In the genomic region with DNA sequence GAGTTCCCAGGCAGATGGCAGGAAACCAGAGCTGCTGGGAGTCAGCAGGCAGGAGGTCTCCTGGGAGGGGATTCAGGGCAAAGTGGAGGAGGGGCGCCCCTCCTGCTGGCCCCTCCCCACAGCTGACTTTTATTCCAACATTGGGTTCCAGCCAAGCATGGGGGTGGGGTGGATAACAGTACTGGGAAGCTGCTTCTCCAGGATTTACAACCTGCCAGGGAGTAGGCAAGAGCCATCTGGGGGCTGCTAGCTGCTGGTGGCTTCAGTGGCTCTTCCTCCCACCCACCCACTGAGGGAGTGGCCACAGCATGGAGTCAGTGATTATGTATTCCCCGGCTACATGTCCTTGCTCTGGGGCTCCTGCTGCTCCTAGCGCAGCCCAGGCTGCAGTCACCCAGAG, we compare ENCODE assay signal across 1 cellular context.
A peak's percentile ranks its signal among the peaks of the same experiment; 100 is the strongest.
TF ChIP-seq lines count a peak whose summit lies in the region.

No MANE protein-coding gene starts in this region.

TF ChIP-seq in HEK293, 187 proteins besides CTCF, POLR2A, EP300 and RAD21 (continued from another document and continues in another):
- TF ChIP-seq, protein P1, sequence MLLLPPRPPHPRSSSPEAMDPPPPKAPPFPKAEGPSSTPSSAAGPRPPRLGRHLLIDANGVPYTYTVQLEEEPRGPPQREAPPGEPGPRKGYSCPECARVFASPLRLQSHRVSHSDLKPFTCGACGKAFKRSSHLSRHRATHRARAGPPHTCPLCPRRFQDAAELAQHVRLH (tag by site-specific recombination; IDR thresholded peaks at IDR 0.05) = no peak
- TF ChIP-seq PRDM1 (tag by site-specific recombination; IDR thresholded peaks at IDR 0.05) = no peak
- no peak for TF ChIP-seq ZNF10 (tag by site-specific recombination; IDR thresholded peaks at IDR 0.05)
- no peak for TF ChIP-seq ZNF514 (tag by site-specific recombination; IDR thresholded peaks at IDR 0.05)
- no peak for TF ChIP-seq KLF8 (tag by site-specific recombination; IDR thresholded peaks at IDR 0.05)
- TF ChIP-seq, protein P2, sequence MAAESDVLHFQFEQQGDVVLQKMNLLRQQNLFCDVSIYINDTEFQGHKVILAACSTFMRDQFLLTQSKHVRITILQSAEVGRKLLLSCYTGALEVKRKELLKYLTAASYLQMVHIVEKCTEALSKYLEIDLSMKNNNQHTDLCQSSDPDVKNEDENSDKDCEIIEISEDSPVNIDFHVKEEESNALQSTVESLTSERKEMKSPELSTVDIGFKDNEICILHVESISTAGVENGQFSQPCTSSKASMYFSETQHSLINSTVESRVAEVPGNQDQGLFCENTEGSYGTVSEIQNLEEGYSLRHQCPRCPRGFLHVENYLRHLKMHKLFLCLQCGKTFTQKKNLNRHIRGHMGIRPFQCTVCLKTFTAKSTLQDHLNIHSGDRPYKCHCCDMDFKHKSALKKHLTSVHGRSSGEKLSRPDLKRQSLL (tag by site-specific recombination; IDR thresholded peaks at IDR 0.05) = peak; percentile 83
- no peak for TF ChIP-seq REPIN1 (tag by site-specific recombination; IDR thresholded peaks at IDR 0.05; ENCODE audit: low read depth)
- TF ChIP-seq KLF1 (tag by site-specific recombination; IDR thresholded peaks at IDR 0.05) = peak; percentile 97
- no peak for TF ChIP-seq HOXC10 (CRISPR knock-in tag; IDR thresholded peaks at IDR 0.05)
- no peak for TF ChIP-seq KLF10 (tag by site-specific recombination; IDR thresholded peaks at IDR 0.05)
- TF ChIP-seq, protein P3, sequence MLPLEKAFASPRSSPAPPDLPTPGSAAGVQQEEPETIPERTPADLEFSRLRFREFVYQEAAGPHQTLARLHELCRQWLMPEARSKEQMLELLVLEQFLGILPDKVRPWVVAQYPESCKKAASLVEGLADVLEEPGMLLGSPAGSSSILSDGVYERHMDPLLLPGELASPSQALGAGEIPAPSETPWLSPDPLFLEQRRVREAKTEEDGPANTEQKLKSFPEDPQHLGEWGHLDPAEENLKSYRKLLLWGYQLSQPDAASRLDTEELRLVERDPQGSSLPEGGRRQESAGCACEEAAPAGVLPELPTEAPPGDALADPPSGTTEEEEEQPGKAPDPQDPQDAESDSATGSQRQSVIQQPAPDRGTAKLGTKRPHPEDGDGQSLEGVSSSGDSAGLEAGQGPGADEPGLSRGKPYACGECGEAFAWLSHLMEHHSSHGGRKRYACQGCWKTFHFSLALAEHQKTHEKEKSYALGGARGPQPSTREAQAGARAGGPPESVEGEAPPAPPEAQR (tag by site-specific recombination; IDR thresholded peaks at IDR 0.05) = no peak
- TF ChIP-seq, protein P4, sequence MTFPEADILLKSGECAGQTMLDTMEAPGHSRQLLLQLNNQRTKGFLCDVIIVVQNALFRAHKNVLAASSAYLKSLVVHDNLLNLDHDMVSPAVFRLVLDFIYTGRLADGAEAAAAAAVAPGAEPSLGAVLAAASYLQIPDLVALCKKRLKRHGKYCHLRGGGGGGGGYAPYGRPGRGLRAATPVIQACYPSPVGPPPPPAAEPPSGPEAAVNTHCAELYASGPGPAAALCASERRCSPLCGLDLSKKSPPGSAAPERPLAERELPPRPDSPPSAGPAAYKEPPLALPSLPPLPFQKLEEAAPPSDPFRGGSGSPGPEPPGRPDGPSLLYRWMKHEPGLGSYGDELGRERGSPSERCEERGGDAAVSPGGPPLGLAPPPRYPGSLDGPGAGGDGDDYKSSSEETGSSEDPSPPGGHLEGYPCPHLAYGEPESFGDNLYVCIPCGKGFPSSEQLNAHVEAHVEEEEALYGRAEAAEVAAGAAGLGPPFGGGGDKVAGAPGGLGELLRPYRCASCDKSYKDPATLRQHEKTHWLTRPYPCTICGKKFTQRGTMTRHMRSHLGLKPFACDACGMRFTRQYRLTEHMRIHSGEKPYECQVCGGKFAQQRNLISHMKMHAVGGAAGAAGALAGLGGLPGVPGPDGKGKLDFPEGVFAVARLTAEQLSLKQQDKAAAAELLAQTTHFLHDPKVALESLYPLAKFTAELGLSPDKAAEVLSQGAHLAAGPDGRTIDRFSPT (tag by site-specific recombination; IDR thresholded peaks at IDR 0.05) = no peak
- TF ChIP-seq ZNF274 (IDR thresholded peaks at IDR 0.05; ENCODE audit: low read length) = no peak
- no peak for TF ChIP-seq ZNF274 (tag by site-specific recombination; IDR thresholded peaks at IDR 0.05; ENCODE audit: borderline replicate concordance)
- TF ChIP-seq, protein P5, sequence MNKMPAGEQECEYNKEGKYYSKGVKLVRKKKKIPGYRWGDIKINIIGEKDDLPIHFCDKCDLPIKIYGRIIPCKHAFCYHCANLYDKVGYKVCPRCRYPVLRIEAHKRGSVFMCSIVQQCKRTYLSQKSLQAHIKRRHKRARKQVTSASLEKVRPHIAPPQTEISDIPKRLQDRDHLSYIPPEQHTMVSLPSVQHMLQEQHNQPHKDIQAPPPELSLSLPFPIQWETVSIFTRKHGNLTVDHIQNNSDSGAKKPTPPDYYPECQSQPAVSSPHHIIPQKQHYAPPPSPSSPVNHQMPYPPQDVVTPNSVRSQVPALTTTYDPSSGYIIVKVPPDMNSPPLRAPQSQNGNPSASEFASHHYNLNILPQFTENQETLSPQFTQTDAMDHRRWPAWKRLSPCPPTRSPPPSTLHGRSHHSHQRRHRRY (tag by site-specific recombination; IDR thresholded peaks at IDR 0.05) = no peak
- no peak for TF ChIP-seq SALL2 (tag by site-specific recombination; IDR thresholded peaks at IDR 0.05; ENCODE audit: borderline replicate concordance)
- no peak for TF ChIP-seq GFI1B (tag by site-specific recombination; IDR thresholded peaks at IDR 0.05)
- TF ChIP-seq, protein P6, sequence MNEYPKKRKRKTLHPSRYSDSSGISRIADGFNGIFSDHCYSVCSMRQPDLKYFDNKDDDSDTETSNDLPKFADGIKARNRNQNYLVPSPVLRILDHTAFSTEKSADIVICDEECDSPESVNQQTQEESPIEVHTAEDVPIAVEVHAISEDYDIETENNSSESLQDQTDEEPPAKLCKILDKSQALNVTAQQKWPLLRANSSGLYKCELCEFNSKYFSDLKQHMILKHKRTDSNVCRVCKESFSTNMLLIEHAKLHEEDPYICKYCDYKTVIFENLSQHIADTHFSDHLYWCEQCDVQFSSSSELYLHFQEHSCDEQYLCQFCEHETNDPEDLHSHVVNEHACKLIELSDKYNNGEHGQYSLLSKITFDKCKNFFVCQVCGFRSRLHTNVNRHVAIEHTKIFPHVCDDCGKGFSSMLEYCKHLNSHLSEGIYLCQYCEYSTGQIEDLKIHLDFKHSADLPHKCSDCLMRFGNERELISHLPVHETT (tag by site-specific recombination; IDR thresholded peaks at IDR 0.05) = no peak
- peak; percentile 85; the same call in 1 of the 2 replicates for TF ChIP-seq KLF7 (tag by site-specific recombination; IDR thresholded peaks at IDR 0.05; ENCODE audit: borderline replicate concordance)
- no peak for TF ChIP-seq GLI2 (tag by site-specific recombination; IDR thresholded peaks at IDR 0.05; ENCODE audit: borderline replicate concordance, low read depth)
- TF ChIP-seq ZNF843 (tag by site-specific recombination; IDR thresholded peaks at IDR 0.05) = no peak
- no peak for TF ChIP-seq ZFP3 (tag by site-specific recombination; IDR thresholded peaks at IDR 0.05; ENCODE audit: low read depth)
- no peak for TF ChIP-seq YY1 (tag by site-specific recombination; IDR thresholded peaks at IDR 0.05)
- TF ChIP-seq IKZF3 (tag by site-specific recombination; IDR thresholded peaks at IDR 0.05) = 0 out of 2 replicates have a peak, but pooled peaks have one; percentile 34
- TF ChIP-seq ZNF830 (tag by site-specific recombination; IDR thresholded peaks at IDR 0.05; ENCODE audit: low read depth) = no peak
- no peak for TF ChIP-seq ZNF426 (tag by site-specific recombination; IDR thresholded peaks at IDR 0.05)
- no peak for TF ChIP-seq ZNF670 (tag by site-specific recombination; IDR thresholded peaks at IDR 0.05; ENCODE audit: low read depth)
- no peak for TF ChIP-seq ZNF837 (tag by site-specific recombination; IDR thresholded peaks at IDR 0.05)
- no peak for TF ChIP-seq ZNF23 (tag by site-specific recombination; IDR thresholded peaks at IDR 0.05; ENCODE audit: borderline replicate concordance)
- no peak for TF ChIP-seq ZSCAN16 (tag by site-specific recombination; IDR thresholded peaks at IDR 0.05)
- TF ChIP-seq ZBTB17 (tag by site-specific recombination; IDR thresholded peaks at IDR 0.05) = 0 out of 2 replicates have a peak, but pooled peaks have one; percentile 50
- no peak for TF ChIP-seq ZNF529 (tag by site-specific recombination; IDR thresholded peaks at IDR 0.05; ENCODE audit: insufficient replicate concordance)
- peak; percentile 76 for TF ChIP-seq KLF16 (tag by site-specific recombination; IDR thresholded peaks at IDR 0.05)
- TF ChIP-seq, protein P7, sequence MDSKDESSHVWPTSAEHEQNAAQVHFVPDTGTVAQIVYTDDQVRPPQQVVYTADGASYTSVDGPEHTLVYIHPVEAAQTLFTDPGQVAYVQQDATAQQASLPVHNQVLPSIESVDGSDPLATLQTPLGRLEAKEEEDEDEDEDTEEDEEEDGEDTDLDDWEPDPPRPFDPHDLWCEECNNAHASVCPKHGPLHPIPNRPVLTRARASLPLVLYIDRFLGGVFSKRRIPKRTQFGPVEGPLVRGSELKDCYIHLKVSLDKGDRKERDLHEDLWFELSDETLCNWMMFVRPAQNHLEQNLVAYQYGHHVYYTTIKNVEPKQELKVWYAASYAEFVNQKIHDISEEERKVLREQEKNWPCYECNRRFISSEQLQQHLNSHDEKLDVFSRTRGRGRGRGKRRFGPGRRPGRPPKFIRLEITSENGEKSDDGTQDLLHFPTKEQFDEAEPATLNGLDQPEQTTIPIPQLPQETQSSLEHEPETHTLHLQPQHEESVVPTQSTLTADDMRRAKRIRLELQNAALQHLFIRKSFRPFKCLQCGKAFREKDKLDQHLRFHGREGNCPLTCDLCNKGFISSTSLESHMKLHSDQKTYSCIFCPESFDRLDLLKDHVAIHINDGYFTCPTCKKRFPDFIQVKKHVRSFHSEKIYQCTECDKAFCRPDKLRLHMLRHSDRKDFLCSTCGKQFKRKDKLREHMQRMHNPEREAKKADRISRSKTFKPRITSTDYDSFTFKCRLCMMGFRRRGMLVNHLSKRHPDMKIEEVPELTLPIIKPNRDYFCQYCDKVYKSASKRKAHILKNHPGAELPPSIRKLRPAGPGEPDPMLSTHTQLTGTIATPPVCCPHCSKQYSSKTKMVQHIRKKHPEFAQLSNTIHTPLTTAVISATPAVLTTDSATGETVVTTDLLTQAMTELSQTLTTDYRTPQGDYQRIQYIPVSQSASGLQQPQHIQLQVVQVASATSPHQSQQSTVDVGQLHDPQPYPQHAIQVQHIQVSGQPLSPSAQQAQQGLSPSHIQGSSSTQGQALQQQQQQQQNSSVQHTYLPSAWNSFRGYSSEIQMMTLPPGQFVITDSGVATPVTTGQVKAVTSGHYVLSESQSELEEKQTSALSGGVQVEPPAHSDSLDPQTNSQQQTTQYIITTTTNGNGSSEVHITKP (tag by site-specific recombination; IDR thresholded peaks at IDR 0.05) = peak; percentile 48; the same call in 1 of the 2 replicates
- TF ChIP-seq ZNF549 (tag by site-specific recombination; IDR thresholded peaks at IDR 0.05) = no peak
- no peak for TF ChIP-seq ZNF132 (tag by site-specific recombination; IDR thresholded peaks at IDR 0.05; ENCODE audit: borderline replicate concordance)
- no peak for TF ChIP-seq SETDB1 (IDR thresholded peaks at IDR 0.05; ENCODE audit: insufficient read length, low read length)
- no peak for TF ChIP-seq ZNF121 (tag by site-specific recombination; IDR thresholded peaks at IDR 0.05)
- no peak for TF ChIP-seq ZNF2 (tag by site-specific recombination; IDR thresholded peaks at IDR 0.05)
- no peak for TF ChIP-seq ZNF747 (tag by site-specific recombination; IDR thresholded peaks at IDR 0.05)
- TF ChIP-seq, protein P8, sequence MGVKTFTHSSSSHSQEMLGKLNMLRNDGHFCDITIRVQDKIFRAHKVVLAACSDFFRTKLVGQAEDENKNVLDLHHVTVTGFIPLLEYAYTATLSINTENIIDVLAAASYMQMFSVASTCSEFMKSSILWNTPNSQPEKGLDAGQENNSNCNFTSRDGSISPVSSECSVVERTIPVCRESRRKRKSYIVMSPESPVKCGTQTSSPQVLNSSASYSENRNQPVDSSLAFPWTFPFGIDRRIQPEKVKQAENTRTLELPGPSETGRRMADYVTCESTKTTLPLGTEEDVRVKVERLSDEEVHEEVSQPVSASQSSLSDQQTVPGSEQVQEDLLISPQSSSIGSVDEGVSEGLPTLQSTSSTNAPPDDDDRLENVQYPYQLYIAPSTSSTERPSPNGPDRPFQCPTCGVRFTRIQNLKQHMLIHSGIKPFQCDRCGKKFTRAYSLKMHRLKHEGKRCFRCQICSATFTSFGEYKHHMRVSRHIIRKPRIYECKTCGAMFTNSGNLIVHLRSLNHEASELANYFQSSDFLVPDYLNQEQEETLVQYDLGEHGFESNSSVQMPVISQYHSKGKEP (tag by site-specific recombination; IDR thresholded peaks at IDR 0.05) = peak; percentile 24; the same call in 1 of the 2 replicates
- TF ChIP-seq, protein P9, sequence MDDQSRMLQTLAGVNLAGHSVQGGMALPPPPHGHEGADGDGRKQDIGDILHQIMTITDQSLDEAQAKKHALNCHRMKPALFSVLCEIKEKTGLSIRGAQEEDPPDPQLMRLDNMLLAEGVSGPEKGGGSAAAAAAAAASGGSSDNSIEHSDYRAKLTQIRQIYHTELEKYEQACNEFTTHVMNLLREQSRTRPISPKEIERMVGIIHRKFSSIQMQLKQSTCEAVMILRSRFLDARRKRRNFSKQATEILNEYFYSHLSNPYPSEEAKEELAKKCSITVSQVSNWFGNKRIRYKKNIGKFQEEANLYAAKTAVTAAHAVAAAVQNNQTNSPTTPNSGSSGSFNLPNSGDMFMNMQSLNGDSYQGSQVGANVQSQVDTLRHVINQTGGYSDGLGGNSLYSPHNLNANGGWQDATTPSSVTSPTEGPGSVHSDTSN (CRISPR knock-in tag; IDR thresholded peaks at IDR 0.05) = no peak
- peak; percentile 96 for TF ChIP-seq ZFHX2 (tag by site-specific recombination; conservative IDR thresholded peaks at IDR 0.05)
- TF ChIP-seq ZNF239 (tag by site-specific recombination; IDR thresholded peaks at IDR 0.05) = no peak
- no peak for TF ChIP-seq ZNF155 (tag by site-specific recombination; IDR thresholded peaks at IDR 0.05)
- TF ChIP-seq ZNF571 (tag by site-specific recombination; IDR thresholded peaks at IDR 0.05) = no peak
- TF ChIP-seq, protein P10, sequence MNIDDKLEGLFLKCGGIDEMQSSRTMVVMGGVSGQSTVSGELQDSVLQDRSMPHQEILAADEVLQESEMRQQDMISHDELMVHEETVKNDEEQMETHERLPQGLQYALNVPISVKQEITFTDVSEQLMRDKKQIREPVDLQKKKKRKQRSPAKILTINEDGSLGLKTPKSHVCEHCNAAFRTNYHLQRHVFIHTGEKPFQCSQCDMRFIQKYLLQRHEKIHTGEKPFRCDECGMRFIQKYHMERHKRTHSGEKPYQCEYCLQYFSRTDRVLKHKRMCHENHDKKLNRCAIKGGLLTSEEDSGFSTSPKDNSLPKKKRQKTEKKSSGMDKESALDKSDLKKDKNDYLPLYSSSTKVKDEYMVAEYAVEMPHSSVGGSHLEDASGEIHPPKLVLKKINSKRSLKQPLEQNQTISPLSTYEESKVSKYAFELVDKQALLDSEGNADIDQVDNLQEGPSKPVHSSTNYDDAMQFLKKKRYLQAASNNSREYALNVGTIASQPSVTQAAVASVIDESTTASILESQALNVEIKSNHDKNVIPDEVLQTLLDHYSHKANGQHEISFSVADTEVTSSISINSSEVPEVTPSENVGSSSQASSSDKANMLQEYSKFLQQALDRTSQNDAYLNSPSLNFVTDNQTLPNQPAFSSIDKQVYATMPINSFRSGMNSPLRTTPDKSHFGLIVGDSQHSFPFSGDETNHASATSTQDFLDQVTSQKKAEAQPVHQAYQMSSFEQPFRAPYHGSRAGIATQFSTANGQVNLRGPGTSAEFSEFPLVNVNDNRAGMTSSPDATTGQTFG (tag by site-specific recombination; IDR thresholded peaks at IDR 0.05; ENCODE audit: borderline replicate concordance) = no peak
- no peak for TF ChIP-seq ZNF664 (tag by site-specific recombination; IDR thresholded peaks at IDR 0.05)
- TF ChIP-seq BCL11B (tag by site-specific recombination; IDR thresholded peaks at IDR 0.05; ENCODE audit: low read depth) = no peak
